Comparison of ENCODE assay signal across 15 cellular contexts in genomic region chr14:68632591-68632895, GRCh38.
DNase-seq lines count a peak whose midpoint lies in the region; ATAC-seq and TF ChIP-seq lines count a peak whose summit lies in the region.
"Had no signal": no experiment of that assay in that cellular context is flagged by ENCODE, and none has a peak within 500 bp of the region (broad histone marks: within the 10 kb centered on the region; RNA-seq: fewer than 3 reads in every experiment).

No MANE protein-coding gene starts in this region.

- no peak overlapping the region for H3K4me3 ChIP-seq in BLaER1 treated with 17β-estradiol and CSF1 and Interleukin-3, amounts not matched to agents 10 nM and 100 nM
- H3K4me3 ChIP-seq in coronary artery (no peak overlapping the region), subcutaneous abdominal adipose tissue (ENCODE audit: low read depth in 1 of 5, low read length in 5 of 5) (peak overlapping the region in 2 of 5 donors; percentile 51 to 64)

- H3K9ac ChIP-seq in BLaER1 treated with 17β-estradiol and CSF1 and Interleukin-3, amounts not matched to agents 10 nM and 100 nM, result peak overlapping the region in 4 of 11 experiments; percentile 69 to 79 (median 74); a peak in 12 of 22 replicates
- peak overlapping the region in 1 of 5 donors; percentile 83 for H3K9ac ChIP-seq in subcutaneous abdominal adipose tissue (ENCODE audit: low read length in 5 of 5)

- peak; percentile 12 for DNase-seq in coronary artery (ENCODE audit: low spot score)
- no peak for DNase-seq in mesothelial cell of epicardium (ENCODE audit: low spot score in 2 of 2, unreplicated experiment in 2 of 2)
- no peak for DNase-seq in sciatic nerve (ENCODE audit: low spot score)
- DNase-seq in activated T-cell treated with anti-CD3 and anti-CD28 coated beads, Interleukin-2, amount 50 U/mL, for 24 hours, result no peak
- DNase-seq: activated naive CD8-positive, alpha-beta T cell treated with anti-CD3 and anti-CD28 coated beads, Interleukin-2, amount 10 ng/mL, durations not matched to agents 7 days and 5 days; CD4-positive, alpha-beta T cell; NCI-H1436; stimulated activated CD4-positive, alpha-beta T cell treated with anti-CD3 and anti-CD28 coated beads, Interleukin-2, amount 100 ng/mL, for 24 hours had no signal

- intact Hi-C loops in sciatic nerve (cut with DNase I), result loop anchor here (5.0 kb wide), 1 partner anchor 95 kb away; no protein-coding TSS in a partner anchor

- peaks cover 73 to 99% (median 90%) of the 10 kb centered on the region in 10 experiments for H3K4me1 ChIP-seq in BLaER1 treated with 17β-estradiol and CSF1 and Interleukin-3, amounts not matched to agents 10 nM and 100 nM
- peaks cover 6 to 61% (median 56%) of the 10 kb centered on the region in 5 donors for H3K4me1 ChIP-seq in subcutaneous abdominal adipose tissue (ENCODE audit: control insufficient read depth in 5 of 5, insufficient read depth in 5 of 5, low read length in 5 of 5)

- H3K4me3 Mint-ChIP-seq in mesothelial cell of epicardium, result no peak overlapping the region
- no peak overlapping the region for H3K4me3 Mint-ChIP-seq in activated T-cell treated with anti-CD3 and anti-CD28 coated beads, Interleukin-2, amount 50 U/mL, for 24 hours
- H3K4me3 Mint-ChIP-seq: activated naive CD8-positive, alpha-beta T cell treated with anti-CD3 and anti-CD28 coated beads, Interleukin-2, amount 10 ng/mL, durations not matched to agents 7 days and 5 days; activated T-helper 17 cell treated with anti-CD3 and anti-CD28 coated beads, Interleukin-2, amount 50 U/mL, for 72 hours; CD4-positive, alpha-beta T cell; WTC11 had no signal

- no peaks in the 10 kb centered on the region for H3K36me3 ChIP-seq in BLaER1 treated with 17β-estradiol and CSF1 and Interleukin-3, amounts not matched to agents 10 nM and 100 nM
- H3K36me3 ChIP-seq in subcutaneous abdominal adipose tissue (ENCODE audit: control insufficient read depth in 5 of 5, insufficient read depth in 5 of 5, low read length in 5 of 5), result no peaks in the 10 kb centered on the region

- no peaks in the 10 kb centered on the region for H3K9me3 ChIP-seq in BLaER1 treated with 17β-estradiol and CSF1 and Interleukin-3, amounts not matched to agents 10 nM and 100 nM (replicated peaks in 1 of 11)
- no peaks in the 10 kb centered on the region for H3K9me3 ChIP-seq in subcutaneous abdominal adipose tissue (ENCODE audit: control insufficient read depth in 5 of 5, low read length in 5 of 5)

- TF ChIP-seq CTCF in coronary artery (IDR thresholded peaks at IDR 0.05) (no peak), mesothelial cell of epicardium (IDR thresholded peaks at IDR 0.05; ENCODE audit: unreplicated experiment) (no peak)

- peaks cover 83% of the 10 kb centered on the region for H3K4me1 Mint-ChIP-seq in mesothelial cell of epicardium
- H3K4me1 Mint-ChIP-seq in activated T-cell treated with anti-CD3 and anti-CD28 coated beads, Interleukin-2, amount 50 U/mL, for 24 hours (ENCODE audit: low read depth), result peaks cover 23% of the 10 kb centered on the region

- H3K4me2 ChIP-seq in BLaER1 treated with 17β-estradiol and CSF1 and Interleukin-3, amounts not matched to agents 10 nM and 100 nM, result peak overlapping the region; percentile 66 to 89 (median 81)

- peak overlapping the region; percentile 78 for H3K27ac Mint-ChIP-seq in mesothelial cell of epicardium
- H3K27ac Mint-ChIP-seq in activated T-cell treated with anti-CD3 and anti-CD28 coated beads, Interleukin-2, amount 50 U/mL, for 24 hours, result no peak overlapping the region
- H3K27ac Mint-ChIP-seq: activated naive CD8-positive, alpha-beta T cell treated with anti-CD3 and anti-CD28 coated beads, Interleukin-2, amount 10 ng/mL, durations not matched to agents 7 days and 5 days; activated T-helper 17 cell treated with anti-CD3 and anti-CD28 coated beads, Interleukin-2, amount 50 U/mL, for 72 hours; CD4-positive, alpha-beta T cell; WTC11 had no signal

- H3K27me3 ChIP-seq in BLaER1 treated with 17β-estradiol and CSF1 and Interleukin-3, amounts not matched to agents 10 nM and 100 nM, result peaks cover 0 to 10% (median 0%) of the 10 kb centered on the region in 11 experiments; a peak in 5 of 22 replicates
- H3K27me3 ChIP-seq in subcutaneous abdominal adipose tissue (ENCODE audit: control insufficient read depth in 5 of 5, insufficient read depth in 4 of 5, low read length in 5 of 5), result no peaks in the 10 kb centered on the region

- no peaks in the 10 kb centered on the region for H3K27me3 Mint-ChIP-seq in mesothelial cell of epicardium (ENCODE audit: low read depth)
- H3K27me3 Mint-ChIP-seq in activated T-cell treated with anti-CD3 and anti-CD28 coated beads, Interleukin-2, amount 50 U/mL, for 24 hours, result peaks cover 3% of the 10 kb centered on the region
- H3K27me3 Mint-ChIP-seq: activated T-helper 17 cell treated with anti-CD3 and anti-CD28 coated beads, Interleukin-2, amount 50 U/mL, for 72 hours; CD4-positive, alpha-beta T cell had no signal

- H3K27ac ChIP-seq in BLaER1 treated with 17β-estradiol and CSF1 and Interleukin-3, amounts not matched to agents 10 nM and 100 nM, result peak overlapping the region; percentile 66 to 92 (median 83)
- H3K27ac ChIP-seq in coronary artery (peak overlapping the region in 1 of 2 donors; percentile 59), subcutaneous abdominal adipose tissue (ENCODE audit: low read depth, low read length) (peak overlapping the region; percentile 97)

- no peaks in the 10 kb centered on the region for H3K36me3 Mint-ChIP-seq in mesothelial cell of epicardium
- H3K36me3 Mint-ChIP-seq in activated T-cell treated with anti-CD3 and anti-CD28 coated beads, Interleukin-2, amount 50 U/mL, for 24 hours (ENCODE audit: low read depth), result no peaks in the 10 kb centered on the region
- H3K36me3 Mint-ChIP-seq: activated naive CD8-positive, alpha-beta T cell treated with anti-CD3 and anti-CD28 coated beads, Interleukin-2, amount 10 ng/mL, durations not matched to agents 7 days and 5 days; WTC11 had no signal

- H4K20me1 ChIP-seq in BLaER1 treated with 17β-estradiol and CSF1 and Interleukin-3, amounts not matched to agents 10 nM and 100 nM, result no peaks in the 10 kb centered on the region

- ATAC-seq in GM21423 (IDR thresholded peaks at IDR 0.05; ENCODE audit: unreplicated experiment) (no peak), GM19463 (IDR thresholded peaks at IDR 0.05; ENCODE audit: unreplicated experiment) (no peak), sciatic nerve (no peak)
- ATAC-seq: activated T-helper 17 cell treated with anti-CD3 and anti-CD28 coated beads, Interleukin-2, amount 50 U/mL, for 72 hours; esophagus mucosa; WTC11 had no signal

- H3K9me3 Mint-ChIP-seq in mesothelial cell of epicardium, result no peaks in the 10 kb centered on the region
- no peaks in the 10 kb centered on the region for H3K9me3 Mint-ChIP-seq in activated T-cell treated with anti-CD3 and anti-CD28 coated beads, Interleukin-2, amount 50 U/mL, for 24 hours
- H3K9me3 Mint-ChIP-seq: activated naive CD8-positive, alpha-beta T cell treated with anti-CD3 and anti-CD28 coated beads, Interleukin-2, amount 10 ng/mL, durations not matched to agents 7 days and 5 days; activated T-helper 17 cell treated with anti-CD3 and anti-CD28 coated beads, Interleukin-2, amount 50 U/mL, for 72 hours; CD4-positive, alpha-beta T cell; WTC11 had no signal
